8 cellular contexts compared by ENCODE assay signal in the genomic region with DNA sequence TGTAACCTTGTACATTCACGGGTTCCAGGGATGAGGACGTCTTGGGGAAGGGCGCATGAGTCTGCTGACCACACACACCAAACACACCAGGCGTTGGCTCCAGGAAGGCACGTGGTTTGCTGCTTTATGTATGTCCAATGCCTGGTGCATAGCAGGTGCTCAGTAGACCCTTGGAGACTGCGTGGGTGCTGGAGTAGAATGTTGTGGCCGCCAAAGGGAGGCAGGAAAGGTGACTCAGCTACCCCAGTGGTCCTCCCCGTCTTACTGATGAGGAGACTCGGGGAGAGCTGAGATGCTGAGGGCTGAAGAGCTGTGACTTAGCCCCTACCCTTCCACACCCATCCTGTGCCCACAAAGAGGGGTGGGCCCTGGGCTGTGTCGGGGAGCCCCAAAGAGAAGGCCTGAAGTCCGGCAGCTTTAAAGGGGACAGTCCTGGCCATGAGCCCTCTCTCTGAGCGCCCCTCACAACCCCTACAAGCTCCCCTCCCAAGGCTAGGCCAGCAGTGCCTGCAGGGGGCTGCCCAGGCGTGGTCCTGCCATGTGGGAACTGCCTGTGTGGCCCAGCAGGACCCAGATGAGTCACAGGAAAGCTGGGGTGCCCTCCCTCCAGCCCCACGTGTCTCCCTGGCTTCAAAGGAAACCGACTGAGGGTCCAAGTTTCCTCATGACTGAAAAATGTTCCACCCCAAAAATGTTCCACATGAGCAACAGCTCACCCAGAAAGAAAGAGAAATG. TPM values are rescaled to one million over a fixed set of nuclear protein-coding genes. Genes with fewer than 3 reads are reported as not detected.
A peak's percentile ranks its signal among the peaks of the same experiment; 100 is the strongest.
DNase-seq lines count a peak whose midpoint lies in the region; ATAC-seq lines count a peak whose summit lies in the region.

No MANE protein-coding gene starts in this region.

- intact Hi-C loops in head of caudate nucleus (cut with DNase I), result loop anchor here (10.0 kb wide), 1 partner anchor 51 kb away; no protein-coding TSS in a partner anchor

- peaks cover 70% of the 10 kb centered on the region for H3K4me1 Mint-ChIP-seq in activated naive CD8-positive, alpha-beta T cell treated with anti-CD3 and anti-CD28 coated beads, Interleukin-2, amount 10 ng/mL, durations not matched to agents 7 days and 5 days

- peaks cover 6% of the 10 kb centered on the region for H3K9me3 Mint-ChIP-seq in activated naive CD8-positive, alpha-beta T cell treated with anti-CD3 and anti-CD28 coated beads, Interleukin-2, amount 10 ng/mL, durations not matched to agents 7 days and 5 days

- POLR2A ChIA-PET in activated naive CD8-positive, alpha-beta T cell treated with anti-CD3 and anti-CD28 coated beads, Interleukin-2, amount 10 ng/mL, durations not matched to agents 7 days and 5 days (lab: Charles Lee), result interaction anchor here (0.6 to 2.2 kb wide), 12 partner anchors 9 to 341 kb away, joined by 3 to 7 read pairs (median 3); partner anchors contain the start of gene SLC9A8

- DNase-seq in stimulated activated naive CD4-positive, alpha-beta T cell treated with Interleukin-2 at 50 U/mL for 16 hours (lab: John Stamatoyannopoulos, UW), result peak; percentile 80
- no peak for DNase-seq in stimulated activated naive CD4-positive, alpha-beta T cell (lab: John Stamatoyannopoulos, UW)
- DNase-seq in activated naive CD8-positive, alpha-beta T cell treated with anti-CD3 and anti-CD28 coated beads, Interleukin-2, amount 10 ng/mL, durations not matched to agents 7 days and 5 days, result peak; percentile 65
- DNase-seq in non-pigmented ciliary epithelial cell (ENCODE audit: low read depth) (peak; percentile 76), NCI-H2107 (lab: John Stamatoyannopoulos, UW) (no peak), NCI-H1105 (lab: John Stamatoyannopoulos, UW) (no peak), head of caudate nucleus (no peak)

- H3K4me3 Mint-ChIP-seq in activated naive CD8-positive, alpha-beta T cell treated with anti-CD3 and anti-CD28 coated beads, Interleukin-2, amount 10 ng/mL, durations not matched to agents 7 days and 5 days, result peak overlapping the region; percentile 76

- no peaks in the 10 kb centered on the region for H3K27me3 Mint-ChIP-seq in activated naive CD8-positive, alpha-beta T cell treated with anti-CD3 and anti-CD28 coated beads, Interleukin-2, amount 10 ng/mL, durations not matched to agents 7 days and 5 days

- H3K27ac Mint-ChIP-seq in activated naive CD8-positive, alpha-beta T cell treated with anti-CD3 and anti-CD28 coated beads, Interleukin-2, amount 10 ng/mL, durations not matched to agents 7 days and 5 days, result peak overlapping the region; percentile 97

- peak; percentile 44 for ATAC-seq in activated naive CD8-positive, alpha-beta T cell treated with anti-CD3 and anti-CD28 coated beads, Interleukin-2, amount 10 ng/mL, durations not matched to agents 7 days and 5 days (ENCODE audit: low read depth)
- no peak for ATAC-seq in HG03460 (IDR thresholded peaks at IDR 0.05; ENCODE audit: unreplicated experiment)

- peaks cover 28% of the 10 kb centered on the region for H3K36me3 Mint-ChIP-seq in activated naive CD8-positive, alpha-beta T cell treated with anti-CD3 and anti-CD28 coated beads, Interleukin-2, amount 10 ng/mL, durations not matched to agents 7 days and 5 days

RNA-seq across cellular contexts. Expression of gene PTGIS, which starts 28.0 kb away (rescaled TPM):
- under 1 TPM; 0.37 to 0.39 TPM for total RNA-seq in activated naive CD8-positive, alpha-beta T cell treated with anti-CD3 and anti-CD28 coated beads, Interleukin-2, amount 10 ng/mL, durations not matched to agents 7 days and 5 days

Comparison
In these comparisons a context has a peak if more than half of its experiments do, and no peak if none do; other contexts are left out.
1. DNase-seq: peak in stimulated activated naive CD4-positive, alpha-beta T cell treated with Interleukin-2 at 50 U/mL for 16 hours (single experiment), activated naive CD8-positive, alpha-beta T cell treated with anti-CD3 and anti-CD28 coated beads, Interleukin-2, amount 10 ng/mL, durations not matched to agents 7 days and 5 days (single experiment) and non-pigmented ciliary epithelial cell (single experiment); none in stimulated activated naive CD4-positive, alpha-beta T cell (0 of 6), NCI-H2107 (single experiment), NCI-H1105 (single experiment) and head of caudate nucleus (0 of 42).